In the genomic region with DNA sequence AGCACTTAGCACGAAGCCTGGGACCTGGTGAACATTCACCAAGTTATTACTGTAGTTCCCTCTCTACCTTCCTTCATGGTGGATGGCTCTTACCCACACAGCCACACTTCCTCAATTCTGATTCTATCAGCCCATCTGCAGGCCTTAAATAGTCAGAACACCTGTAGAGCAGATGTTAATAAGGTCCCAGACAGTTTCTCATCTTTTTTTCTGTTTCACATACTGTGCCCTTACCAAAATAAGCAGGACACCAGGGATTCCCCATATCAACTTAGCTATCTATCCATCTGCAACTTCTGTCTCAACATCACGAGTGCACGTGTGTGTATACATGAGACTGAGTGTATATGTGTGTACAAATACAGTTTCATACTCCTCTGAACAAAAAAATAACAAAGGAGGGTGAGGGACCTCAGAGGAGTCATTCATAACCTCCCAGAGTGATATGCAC, we compare ENCODE assay signal across 14 cellular contexts. TPM values are rescaled to one million over a fixed set of nuclear protein-coding genes. Genes with fewer than 3 reads are reported as not detected.
DNase-seq lines count a peak whose midpoint lies in the region; ATAC-seq and TF ChIP-seq lines count a peak whose summit lies in the region.
"Had no signal": no experiment of that assay in that cellular context is flagged by ENCODE, and none has a peak within 500 bp of the region (broad histone marks: within the 10 kb centered on the region; RNA-seq: fewer than 3 reads in every experiment).

No MANE protein-coding gene starts in this region.

- H3K4me3 Mint-ChIP-seq in T-helper 2 cell treated with Interferon-gamma antibody and Interleukin-4, amounts not matched to agents 5 μg/mL and 100 μg/mL, for 36 hours: no peak overlapping the region

- no peak overlapping the region for H3K4me3 ChIP-seq in mucosa of descending colon
- H3K4me3 ChIP-seq: left lung had no signal

- H3K27ac Mint-ChIP-seq in activated naive CD4-positive, alpha-beta T cell treated with anti-CD3 and anti-CD28 coated beads, Interleukin-2, amount 50 U/mL, for 72 hours: no peak overlapping the region
- no peak overlapping the region for H3K27ac Mint-ChIP-seq in T-helper 2 cell treated with Interferon-gamma antibody and Interleukin-4, amounts not matched to agents 5 μg/mL and 100 μg/mL, for 36 hours

- H3K9me3 ChIP-seq in mucosa of descending colon: no peaks in the 10 kb centered on the region
- H3K9me3 ChIP-seq: left lung had no signal

- H3K27me3 Mint-ChIP-seq in T-helper 2 cell treated with Interferon-gamma antibody and Interleukin-4, amounts not matched to agents 5 μg/mL and 100 μg/mL, for 36 hours (ENCODE audit: low read depth): no peaks in the 10 kb centered on the region

- H3K36me3 ChIP-seq in mucosa of descending colon (ENCODE audit: low read depth): no peaks in the 10 kb centered on the region

- peaks cover 0 to 6% of the 10 kb centered on the region in 2 donors for H3K36me3 Mint-ChIP-seq in activated naive CD4-positive, alpha-beta T cell treated with anti-CD3 and anti-CD28 coated beads, Interleukin-2, amount 50 U/mL, for 72 hours
- peaks cover 13% of the 10 kb centered on the region for H3K36me3 Mint-ChIP-seq in T-helper 2 cell treated with Interferon-gamma antibody and Interleukin-4, amounts not matched to agents 5 μg/mL and 100 μg/mL, for 36 hours (ENCODE audit: low read depth)

- DNase-seq in mucosa of descending colon: no peak
- DNase-seq in NCI-H345 treated with DMSO at 0.1 percent for 48 hours (lab: John Stamatoyannopoulos, UW; ENCODE audit: unreplicated experiment): no peak
- no peak for DNase-seq in activated naive CD4-positive, alpha-beta T cell treated with anti-CD3 and anti-CD28 coated beads, Interleukin-2, amount 50 U/mL, for 72 hours (ENCODE audit: low spot score in 2 of 2)
- no peak for DNase-seq in T-helper 2 cell treated with Interferon-gamma antibody and Interleukin-4, amounts not matched to agents 5 μg/mL and 100 μg/mL, for 36 hours (ENCODE audit: low spot score)
- DNase-seq in NCI-H2196 treated with DMSO at 0.1 percent for 48 hours (lab: John Stamatoyannopoulos, UW; ENCODE audit: unreplicated experiment): no peak
- DNase-seq: DMS 273 treated with DMSO at 0.1 percent for 48 hours, left lung, NCI-H1436 treated with DMSO at 0.1 percent for 48 hours had no signal

- intact Hi-C loops in mucosa of descending colon (cut with DNase I, micrococcal nuclease): no loop called here

- no peak for TF ChIP-seq CTCF in mucosa of descending colon (IDR thresholded peaks at IDR 0.05)

- H3K4me1 ChIP-seq in mucosa of descending colon (ENCODE audit: low read depth): peaks cover 22% of the 10 kb centered on the region

- H3K9me3 Mint-ChIP-seq in activated naive CD4-positive, alpha-beta T cell treated with anti-CD3 and anti-CD28 coated beads, Interleukin-2, amount 50 U/mL, for 72 hours: no peaks in the 10 kb centered on the region
- no peaks in the 10 kb centered on the region for H3K9me3 Mint-ChIP-seq in T-helper 2 cell treated with Interferon-gamma antibody and Interleukin-4, amounts not matched to agents 5 μg/mL and 100 μg/mL, for 36 hours

- H3K4me1 Mint-ChIP-seq in T-helper 2 cell treated with Interferon-gamma antibody and Interleukin-4, amounts not matched to agents 5 μg/mL and 100 μg/mL, for 36 hours (ENCODE audit: low read depth): peaks cover 14% of the 10 kb centered on the region

- peak; percentile 57 for ATAC-seq in GM18907 (IDR thresholded peaks at IDR 0.05; ENCODE audit: unreplicated experiment)
- ATAC-seq in GM21737 (IDR thresholded peaks at IDR 0.05; ENCODE audit: unreplicated experiment): peak; percentile 64
- peak; percentile 66 for ATAC-seq in HG03342 (IDR thresholded peaks at IDR 0.05; ENCODE audit: unreplicated experiment)
- ATAC-seq in mucosa of descending colon: peak; percentile 18
- ATAC-seq in activated naive CD4-positive, alpha-beta T cell treated with anti-CD3 and anti-CD28 coated beads, Interleukin-2, amount 50 U/mL, for 72 hours: no peak
- ATAC-seq: left lung had no signal

RNA-seq across cellular contexts. Expression of a gene that starts 2.8 kb away (rescaled TPM):
- total RNA-seq in mucosa of descending colon: 10 to 100 TPM; 29.3 to 41.9 (median 30.1) TPM
- total RNA-seq in activated naive CD4-positive, alpha-beta T cell treated with anti-CD3 and anti-CD28 coated beads, Interleukin-2, amount 50 U/mL, for 72 hours: 10 to 100 TPM; 35.1 to 47.4 TPM

RNA-seq across cellular contexts. Expression of a gene that starts 3.0 kb away (rescaled TPM):
- total RNA-seq in mucosa of descending colon: 10 to 100 TPM; 76.5 to 83.8 (median 76.9) TPM
- total RNA-seq in activated naive CD4-positive, alpha-beta T cell treated with anti-CD3 and anti-CD28 coated beads, Interleukin-2, amount 50 U/mL, for 72 hours: 10 to 100 TPM; 76.3 to 78.8 TPM

RNA-seq across cellular contexts. Expression of a gene that starts 30.9 kb away (rescaled TPM):
- 10 to 100 TPM; 20.7 to 41.6 (median 27.5) TPM for total RNA-seq in mucosa of descending colon
- total RNA-seq in activated naive CD4-positive, alpha-beta T cell treated with anti-CD3 and anti-CD28 coated beads, Interleukin-2, amount 50 U/mL, for 72 hours: under 1 TPM; 0.06 to 0.32 TPM
- total RNA-seq: H4, pulmonary artery endothelial cell, SK-MEL-5 had no signal

RNA-seq across cellular contexts. Expression of a gene that starts 57.1 kb away (rescaled TPM):
- 100 to 1,000 TPM; 153 to 307 (median 246) TPM for total RNA-seq in mucosa of descending colon
- 1 to 10 TPM in 1 of 2 donors, under 1 TPM in 1; 0.76 to 1.1 TPM for total RNA-seq in activated naive CD4-positive, alpha-beta T cell treated with anti-CD3 and anti-CD28 coated beads, Interleukin-2, amount 50 U/mL, for 72 hours

Comparison
In these comparisons a context has a peak if more than half of its experiments do, and no peak if none do; other contexts are left out.
1. ATAC-seq: peak in GM18907 (single experiment), GM21737 (single experiment), HG03342 (single experiment) and mucosa of descending colon (single experiment); none in activated naive CD4-positive, alpha-beta T cell treated with anti-CD3 and anti-CD28 coated beads, Interleukin-2, amount 50 U/mL, for 72 hours (0 of 2).
2. RNA of a gene that starts 30.9 kb away (total RNA-seq): 20.7 to 41.6 TPM in mucosa of descending colon; 0.06 to 0.32 TPM in activated naive CD4-positive, alpha-beta T cell treated with anti-CD3 and anti-CD28 coated beads, Interleukin-2, amount 50 U/mL, for 72 hours; every median in the first group is over 10 times any median in the second.